Comparison of ENCODE assay signal across 29 cellular contexts in genomic region chr5:77953374-77953773, GRCh38.
"Had no signal": no experiment of that assay in that cellular context is flagged by ENCODE, and none has a peak within 500 bp of the region (broad histone marks: within the 10 kb centered on the region; RNA-seq: fewer than 3 reads in every experiment).

No MANE protein-coding gene starts in this region.

- H3K27ac ChIP-seq: adrenal gland, body of pancreas, cardiac muscle cell, colonic mucosa, epithelial cell of prostate, esophagus squamous epithelium, gastroesophageal sphincter, heart right ventricle had no signal

- FAIRE-seq: endometrium had no signal

- DNase-seq: activated CD4-positive, alpha-beta memory T cell treated with anti-CD3 and anti-CD28 coated beads, Interleukin-2, amount 10 ng/mL, durations not matched to agents 7 days and 5 days; activated CD4-positive, alpha-beta T cell treated with anti-CD3 and anti-CD28 coated beads for 36 hours; activated CD4-positive, alpha-beta T cell treated with anti-CD3 and anti-CD28 coated beads, Interleukin-2, amount 10 ng/mL, durations not matched to agents 24 days and 14 days; activated CD4-positive, CD25-positive, alpha-beta regulatory T cell; activated CD4-positive, CD25-positive, alpha-beta regulatory T cell treated with anti-CD3 and anti-CD28 coated beads, Interleukin-2, amount 50 U/mL, for 72 hours; activated effector memory CD4-positive, alpha-beta T cell treated with Interleukin-2 at 50 U/mL for 16 hours; activated gamma-delta T cell treated with Interleukin-2 at 50 U/mL for 16 hours; activated naive CD4-positive, alpha-beta T cell treated with Interleukin-2 at 50 U/mL for 16 hours; activated naive CD8-positive, alpha-beta T cell treated with anti-CD3 and anti-CD28 coated beads for 36 hours; activated naive CD8-positive, alpha-beta T cell treated with anti-CD3 and anti-CD28 coated beads, Interleukin-2, amount 50 U/mL, for 24 hours; activated T-cell treated with anti-CD3 and anti-CD28 coated beads, Interleukin-2, amount 50 U/mL, for 4 hours; adrenal gland; amygdala; aorta; body of pancreas; central memory CD4-positive, alpha-beta T cell; cerebellar nuclear complex; colonic mucosa; effector CD8-positive, alpha-beta T cell; esophagus squamous epithelium; heart right ventricle; T-helper 1 cell; T-helper 17 cell; T1000 had no signal

- H3K4me1 ChIP-seq: colonic mucosa had no signal

- H3K4me3 ChIP-seq: adrenal gland, body of pancreas, cardiac muscle cell, colonic mucosa, esophagus squamous epithelium, gastroesophageal sphincter, heart right ventricle had no signal

- ATAC-seq: activated CD4-positive, alpha-beta T cell treated with anti-CD3 and anti-CD28 coated beads for 36 hours; activated naive CD8-positive, alpha-beta T cell treated with anti-CD3 and anti-CD28 coated beads, Interleukin-2, amount 50 U/mL, for 24 hours; activated T-cell treated with anti-CD3 and anti-CD28 coated beads, Interleukin-2, amount 50 U/mL, for 4 hours; activated T-helper 17 cell treated with anti-CD3 and anti-CD28 coated beads, Interleukin-2, amount 50 U/mL, for 72 hours; body of pancreas; gastroesophageal sphincter; heart right ventricle; T-helper 17 cell had no signal

- H3K9me3 ChIP-seq: adrenal gland, body of pancreas, colonic mucosa, esophagus squamous epithelium, gastroesophageal sphincter, heart right ventricle had no signal

- H3K36me3 ChIP-seq: adrenal gland, cardiac muscle cell, colonic mucosa, esophagus squamous epithelium, gastroesophageal sphincter, heart right ventricle had no signal
